In genomic region chr7:39062811-39063210, GRCh38 we compare ENCODE assay signal across 26 cellular contexts.
"Had no signal": no experiment of that assay in that cellular context is flagged by ENCODE, and none has a peak within 500 bp of the region (broad histone marks: within the 10 kb centered on the region; RNA-seq: fewer than 3 reads in every experiment).

No MANE protein-coding gene starts in this region.

- H3K4me3 Mint-ChIP-seq: memory B cell; mesothelial cell of epicardium; natural killer cell treated with Interleukin-12 subunit alpha and Interleukin-12 subunit beta and Interleukin-15 and Interleukin-18, amount 100 ng/mL, for 72 hours; stimulated activated naive B cell treated with anti-CD40 and anti-IgM and Interleukin-4, amounts not matched to agents 10 μg/mL and 1 μg/mL and 100 μg/mL, for 72 hours; stimulated activated naive CD8-positive, alpha-beta T cell treated with anti-CD3 and anti-CD28 coated beads, Interleukin-15, Interleukin-2, amounts not matched to agents 100 ng/mL and 50 ng/mL, for 24 hours had no signal

- ATAC-seq: gastrocnemius medialis; heart left ventricle; left lobe of liver; mucosa of descending colon; natural killer cell treated with Interleukin-12 subunit alpha and Interleukin-12 subunit beta and Interleukin-15 and Interleukin-18, amount 100 ng/mL, for 72 hours; pancreas; right lobe of liver; stimulated activated naive B cell treated with anti-CD40 and anti-IgM and Interleukin-4, amounts not matched to agents 10 μg/mL and 1 μg/mL and 100 μg/mL, for 72 hours; upper lobe of right lung had no signal

- H3K27ac Mint-ChIP-seq: memory B cell; mesothelial cell of epicardium; naive B cell; natural killer cell treated with Interleukin-12 subunit alpha and Interleukin-12 subunit beta and Interleukin-15 and Interleukin-18, amount 100 ng/mL, for 72 hours; stimulated activated naive B cell treated with anti-CD40 and anti-IgM and Interleukin-4, amounts not matched to agents 10 μg/mL and 1 μg/mL and 100 μg/mL, for 72 hours; stimulated activated naive CD8-positive, alpha-beta T cell treated with anti-CD3 and anti-CD28 coated beads, Interleukin-15, Interleukin-2, amounts not matched to agents 100 ng/mL and 50 ng/mL, for 24 hours had no signal

- H3K4me3 ChIP-seq: coronary artery, gastrocnemius medialis, heart left ventricle, hepatocyte, lung, mucosa of descending colon, pancreas, right lobe of liver, transverse colon, upper lobe of right lung, uterus had no signal

- H3K36me3 Mint-ChIP-seq: memory B cell; mesothelial cell of epicardium; naive B cell; natural killer cell treated with Interleukin-12 subunit alpha and Interleukin-12 subunit beta and Interleukin-15 and Interleukin-18, amount 100 ng/mL, for 72 hours; stimulated activated naive B cell treated with anti-CD40 and anti-IgM and Interleukin-4, amounts not matched to agents 10 μg/mL and 1 μg/mL and 100 μg/mL, for 72 hours had no signal

- H3K9me3 Mint-ChIP-seq: memory B cell; mesothelial cell of epicardium; stimulated activated naive B cell treated with anti-CD40 and anti-IgM and Interleukin-4, amounts not matched to agents 10 μg/mL and 1 μg/mL and 100 μg/mL, for 72 hours; stimulated activated naive CD8-positive, alpha-beta T cell treated with anti-CD3 and anti-CD28 coated beads, Interleukin-15, Interleukin-2, amounts not matched to agents 100 ng/mL and 50 ng/mL, for 24 hours had no signal

- FAIRE-seq: endothelial cell of umbilical vein, kidney, pancreas, small intestine had no signal

- H3K4me1 Mint-ChIP-seq: memory B cell; mesothelial cell of epicardium; naive B cell; stimulated activated naive B cell treated with anti-CD40 and anti-IgM and Interleukin-4, amounts not matched to agents 10 μg/mL and 1 μg/mL and 100 μg/mL, for 72 hours had no signal

- DNase-seq: dermis blood vessel endothelial cell; effector memory CD4-positive, alpha-beta T cell; gastrocnemius medialis; heart left ventricle; kidney; mucosa of descending colon; naive B cell; occipital lobe; pancreas; right lobe of liver; small intestine; stimulated activated CD4-positive, alpha-beta T cell treated with anti-CD3 and anti-CD28 coated beads, Interleukin-15, amount 100 ng/mL, for 24 hours; stimulated activated CD4-positive, alpha-beta T cell treated with anti-CD3 and anti-CD28 coated beads, Interleukin-2, amount 100 ng/mL, for 48 hours; stimulated activated naive B cell treated with anti-CD40 and anti-IgM and Interleukin-4, amounts not matched to agents 10 μg/mL and 1 μg/mL and 100 μg/mL, for 72 hours; transverse colon; upper lobe of right lung; uterus had no signal
